In genomic region chr17:50922739-50923405, GRCh38 we compare ENCODE assay signal across 1 cellular context.
TF ChIP-seq lines count a peak whose summit lies in the region.

No MANE protein-coding gene starts in this region.

TF ChIP-seq in IMR-90, 13 proteins besides CTCF, POLR2A, EP300 and RAD21 (continued from another document):
- TF ChIP-seq ELK1 (IDR thresholded peaks at IDR 0.05; ENCODE audit: borderline replicate concordance, low read depth, low read length) (no peak), FOS (IDR thresholded peaks at IDR 0.05; ENCODE audit: low read depth, low read length) (no peak), USF2 (IDR thresholded peaks at IDR 0.05; ENCODE audit: low read depth, low read length) (no peak), BHLHE40 (IDR thresholded peaks at IDR 0.05; ENCODE audit: low read depth, low read length) (no peak), CHD1 (IDR thresholded peaks at IDR 0.05; ENCODE audit: low read depth, low read length) (no peak), MAFK (IDR thresholded peaks at IDR 0.05; ENCODE audit: low read depth, low read length) (no peak), RCOR1 (IDR thresholded peaks at IDR 0.05; ENCODE audit: insufficient replicate concordance, low read length) (no peak)
TF ChIP-seq in IMR-90: peak in this region for 0.
